In the genomic region with DNA sequence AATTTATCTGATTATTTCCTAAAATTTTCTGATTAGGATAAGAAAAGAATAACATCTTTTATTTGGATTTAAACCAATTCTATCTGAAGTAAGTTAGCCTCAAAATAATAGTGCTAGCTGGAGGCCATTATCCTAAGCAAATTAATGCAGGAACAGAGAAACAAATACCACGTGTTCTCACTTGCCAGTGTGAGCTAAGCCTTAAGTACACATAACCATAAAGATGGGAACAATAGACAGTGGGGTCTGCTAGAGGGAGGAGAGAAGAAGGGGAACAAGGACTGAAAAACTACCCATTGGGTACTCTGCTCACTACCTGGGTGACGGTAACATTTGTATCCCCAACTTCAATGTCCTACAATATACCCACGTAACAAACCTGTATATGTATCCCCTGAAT, we compare ENCODE assay signal across 17 cellular contexts.
"Had no signal": no experiment of that assay in that cellular context is flagged by ENCODE, and none has a peak within 500 bp of the region (broad histone marks: within the 10 kb centered on the region; RNA-seq: fewer than 3 reads in every experiment).

No MANE protein-coding gene starts in this region.

- H3K27ac ChIP-seq: tibial artery had no signal

- H3K27me3 ChIP-seq: tibial artery had no signal

- H3K36me3 ChIP-seq: tibial artery had no signal

- H3K4me3 ChIP-seq: lung, tibial artery had no signal

- DNase-seq: activated CD4-positive, alpha-beta T cell treated with anti-CD3 and anti-CD28 coated beads for 1 hour; activated CD4-positive, alpha-beta T cell treated with anti-CD3 and anti-CD28 coated beads, Interleukin-2, amount 50 U/mL, for 1 hour; activated CD8-positive, alpha-beta T cell treated with anti-CD3 and anti-CD28 coated beads, Interleukin-2, amount 10 ng/mL, durations not matched to agents 7 days and 5 days; activated gamma-delta T cell; activated naive CD4-positive, alpha-beta T cell treated with anti-CD3 and anti-CD28 coated beads, Interleukin-2, amount 50 U/mL, for 16 hours; aorta; effector CD4-positive, alpha-beta T cell; kidney; naive thymus-derived CD4-positive, alpha-beta T cell; posterior cingulate gyrus; small intestine; stimulated activated CD4-positive, alpha-beta T cell treated with anti-CD3 and anti-CD28 coated beads, Interleukin-2, amount 100 ng/mL, for 24 hours; stimulated activated naive CD8-positive, alpha-beta T cell treated with anti-CD3 and anti-CD28 coated beads, Interleukin-15, amount 100 ng/mL, for 72 hours; tibial artery had no signal

- H3K9me3 ChIP-seq: tibial artery had no signal

- FAIRE-seq: endometrium, kidney, small intestine, TTC549 had no signal

- H3K4me1 ChIP-seq: tibial artery had no signal
